2 cellular contexts compared by ENCODE assay signal in genomic region chrX:52471301-52471700, GRCh38. TPM values are rescaled to one million over a fixed set of nuclear protein-coding genes. Genes with fewer than 3 reads are reported as not detected.
"Had no signal": no experiment of that assay in that cellular context is flagged by ENCODE, and none has a peak within 500 bp of the region (broad histone marks: within the 10 kb centered on the region; RNA-seq: fewer than 3 reads in every experiment).

No MANE protein-coding gene starts in this region.

RNA-seq across cellular contexts. Expression of gene XAGE1A, which starts 24.3 kb away (rescaled TPM):
- total RNA-seq: G401, GM12878 had no signal
- polyA plus RNA-seq: GM12878 had no signal

RNA-seq across cellular contexts. Expression of gene XAGE1B, which starts 45.6 kb away (rescaled TPM):
- total RNA-seq: G401, GM12878 had no signal
- polyA plus RNA-seq: GM12878 had no signal
